28 cellular contexts compared by ENCODE assay signal in genomic region chr11:101996106-101996505, GRCh38. TPM values are rescaled to one million over a fixed set of nuclear protein-coding genes. Genes with fewer than 3 reads are reported as not detected.
"Had no signal": no experiment of that assay in that cellular context is flagged by ENCODE, and none has a peak within 500 bp of the region (broad histone marks: within the 10 kb centered on the region; RNA-seq: fewer than 3 reads in every experiment).

No MANE protein-coding gene starts in this region.

- H3K27ac Mint-ChIP-seq: activated CD4-positive, alpha-beta T cell treated with anti-CD3 and anti-CD28 coated beads for 36 hours; activated naive CD8-positive, alpha-beta T cell; activated T-helper 2 cell treated with anti-CD3 and anti-CD28 coated beads, Interferon-gamma antibody, Interleukin-2, Interleukin-4, amounts not matched to agents 10 μg/mL and 5 μg/mL and 100 μg/mL, durations not matched to agents 14 hours and 24 hours and 36 hours; effector memory CD8-positive, alpha-beta T cell; natural killer cell; T-cell; WTC11 had no signal

- H3K4me3 ChIP-seq: adrenal gland, colonic mucosa, dorsolateral prefrontal cortex, esophagus muscularis mucosa, hepatocyte, left ventricle myocardium inferior, upper lobe of right lung had no signal

- H3K27me3 Mint-ChIP-seq: activated CD4-positive, alpha-beta T cell treated with anti-CD3 and anti-CD28 coated beads for 36 hours; activated naive CD8-positive, alpha-beta T cell; central memory CD8-positive, alpha-beta T cell; effector memory CD8-positive, alpha-beta T cell; T-cell had no signal

- H3K9me3 ChIP-seq: adrenal gland, colonic mucosa, esophagus muscularis mucosa, upper lobe of right lung had no signal

- H3K27me3 ChIP-seq: adrenal gland, colonic mucosa, dorsolateral prefrontal cortex, esophagus muscularis mucosa, hepatocyte, upper lobe of right lung had no signal

- H3K9me3 Mint-ChIP-seq: activated T-helper 2 cell treated with anti-CD3 and anti-CD28 coated beads, Interferon-gamma antibody, Interleukin-2, Interleukin-4, amounts not matched to agents 10 μg/mL and 5 μg/mL and 100 μg/mL, durations not matched to agents 14 hours and 24 hours and 36 hours; central memory CD8-positive, alpha-beta T cell; effector memory CD8-positive, alpha-beta T cell; natural killer cell had no signal

- H3K4me1 ChIP-seq: adrenal gland, colonic mucosa, esophagus muscularis mucosa, left ventricle myocardium inferior, parathyroid adenoma, upper lobe of right lung had no signal

- DNase-seq: activated CD4-positive, alpha-beta T cell treated with anti-CD3 and anti-CD28 coated beads for 36 hours; activated CD4-positive, alpha-beta T cell treated with anti-CD3 and anti-CD28 coated beads, Interleukin-2, amount 50 U/mL, for 4 hours; activated CD8-positive, alpha-beta memory T cell treated with anti-CD3 and anti-CD28 coated beads for 24 hours; activated CD8-positive, alpha-beta memory T cell treated with anti-CD3 and anti-CD28 coated beads, Interleukin-2, amount 50 U/mL, for 4 hours; activated naive CD4-positive, alpha-beta T cell; activated T-cell treated with anti-CD3 and anti-CD28 coated beads, Interleukin-2, amount 50 U/mL, for 4 hours; adrenal gland; colonic mucosa; dorsolateral prefrontal cortex; effector memory CD8-positive, alpha-beta T cell; glutamatergic neuron; kidney glomerular epithelial cell; left ventricle myocardium inferior; natural killer cell; nucleus accumbens; stimulated activated CD4-positive, alpha-beta T cell treated with anti-CD3 and anti-CD28 coated beads, Interleukin-12 subunit alpha, Interleukin-12 subunit beta, amount 100 ng/mL, for 4 hours; stimulated activated CD4-positive, alpha-beta T cell treated with anti-CD3 and anti-CD28 coated beads, Interleukin-4, amount 100 ng/mL, for 4 hours; stimulated activated naive CD8-positive, alpha-beta T cell treated with anti-CD3 and anti-CD28 coated beads, Interleukin-15, Interleukin-2, amounts not matched to agents 100 U/mL and 50 U/mL, for 24 hours; T-cell; upper lobe of right lung had no signal

- H3K4me1 Mint-ChIP-seq: activated CD4-positive, alpha-beta T cell treated with anti-CD3 and anti-CD28 coated beads for 36 hours; central memory CD8-positive, alpha-beta T cell; natural killer cell; T-cell; WTC11 had no signal

- ATAC-seq: activated CD4-positive, alpha-beta T cell treated with anti-CD3 and anti-CD28 coated beads for 36 hours; activated T-cell treated with anti-CD3 and anti-CD28 coated beads, Interleukin-2, amount 50 U/mL, for 4 hours; effector memory CD8-positive, alpha-beta T cell; natural killer cell; stimulated activated naive CD8-positive, alpha-beta T cell treated with anti-CD3 and anti-CD28 coated beads, Interleukin-15, Interleukin-2, amounts not matched to agents 100 U/mL and 50 U/mL, for 24 hours; T-cell; upper lobe of right lung; WTC11 had no signal

- H3K27ac ChIP-seq: adrenal gland, colonic mucosa, esophagus muscularis mucosa, hepatocyte, left ventricle myocardium inferior, parathyroid adenoma, upper lobe of right lung had no signal

- H3K4me3 Mint-ChIP-seq: activated CD4-positive, alpha-beta T cell treated with anti-CD3 and anti-CD28 coated beads for 36 hours; activated naive CD8-positive, alpha-beta T cell; activated T-cell treated with anti-CD3 and anti-CD28 coated beads, Interleukin-2, amount 50 U/mL, for 4 hours; central memory CD8-positive, alpha-beta T cell; effector memory CD8-positive, alpha-beta T cell; natural killer cell; T-cell; WTC11 had no signal

- H3K36me3 Mint-ChIP-seq: natural killer cell, WTC11 had no signal

- H3K36me3 ChIP-seq: adrenal gland, colonic mucosa, upper lobe of right lung had no signal

RNA-seq across cellular contexts. Expression of gene CFAP300, which starts 51.1 kb away (rescaled TPM):
- total RNA-seq: activated CD4-positive, alpha-beta T cell treated with anti-CD3 and anti-CD28 coated beads for 36 hours; activated T-cell treated with anti-CD3 and anti-CD28 coated beads, Interleukin-2, amount 50 U/mL, for 4 hours; activated T-helper 2 cell treated with anti-CD3 and anti-CD28 coated beads, Interferon-gamma antibody, Interleukin-2, Interleukin-4, amounts not matched to agents 10 μg/mL and 5 μg/mL and 100 μg/mL, durations not matched to agents 14 hours and 24 hours and 36 hours; lung microvascular endothelial cell; natural killer cell; T-cell had no signal
